8 cellular contexts compared by ENCODE assay signal in genomic region chr3:170410428-170411029, GRCh38. TPM values are rescaled to one million over a fixed set of nuclear protein-coding genes. Genes with fewer than 3 reads are reported as not detected.
DNase-seq lines count a peak whose midpoint lies in the region; ATAC-seq, FAIRE-seq and TF ChIP-seq lines count a peak whose summit lies in the region.

No MANE protein-coding gene starts in this region.

- no peaks in the 10 kb centered on the region for H3K4me1 ChIP-seq in pancreas

- no peak overlapping the region for H3K27ac ChIP-seq in pancreas

- no peak overlapping the region for H3K4me3 ChIP-seq in choroid plexus epithelial cell (ENCODE audit: low read depth, low read length)
- no peak overlapping the region for H3K4me3 ChIP-seq in pancreas

- intact Hi-C loops in pancreas (cut with DNase I): loop anchor here in 2 of 3 donors (5.0 to 10.0 kb wide), 3 partner anchors 98 to 404 kb away; no protein-coding TSS in a partner anchor

- WGBS in pancreas, 2 donors: 31 to 42% methylated on average over 4 of the region's 4 CpGs

- ATAC-seq in pancreas: peak in 3 of 4 donors; percentile 43 to 57 (median 52)
- ATAC-seq in HG03039 (IDR thresholded peaks at IDR 0.05; ENCODE audit: unreplicated experiment): no peak

- no peaks in the 10 kb centered on the region for H3K36me3 ChIP-seq in pancreas

- H3K9me3 ChIP-seq in pancreas: no peaks in the 10 kb centered on the region

- no peak for FAIRE-seq in pancreas (lab: Jason Lieb, UNC)

- TF ChIP-seq CTCF in choroid plexus epithelial cell (conservative IDR thresholded peaks at IDR 0.05; ENCODE audit: low read depth, low read length) (peak; percentile 72), pancreas (IDR thresholded peaks at IDR 0.05) (peak in 1 of 4 donors; percentile 21)

- H3K27me3 ChIP-seq in pancreas: no peaks in the 10 kb centered on the region

- peak; percentile 17 for DNase-seq in DMS79 treated with DMSO at 0.1 percent for 48 hours (lab: John Stamatoyannopoulos, UW)
- DNase-seq in DMS79 (lab: John Stamatoyannopoulos, UW): no peak
- peak; percentile 17 for DNase-seq in NCI-H2171 (lab: John Stamatoyannopoulos, UW)
- peak; percentile 71 for DNase-seq in choroid plexus epithelial cell (ENCODE audit: low read depth)
- DNase-seq in pancreas: no peak
- DNase-seq in activated T-cell treated with anti-CD3 and anti-CD28 coated beads, Interleukin-2, amount 50 U/mL, for 1 hour: no peak
- DNase-seq in iPS-NIHi11 (ENCODE audit: low spot score): no peak

RNA-seq across cellular contexts. Expression of gene CLDN11, which starts 8.1 kb away (rescaled TPM):
- 1 to 10 TPM in 3 of 6 donors, under 1 TPM in 3; 0.38 to 2.3 (median 1.3) TPM for total RNA-seq in pancreas
- polyA plus RNA-seq in pancreas: under 1 TPM; 0.61 to 0.87 TPM

RNA-seq across cellular contexts. Expression of gene SKIL, which starts 53.0 kb away (rescaled TPM):
- 10 to 100 TPM; 14.3 to 52.1 (median 18.5) TPM for total RNA-seq in pancreas
- polyA plus RNA-seq in pancreas: 1 to 10 TPM; 5.1 to 6.0 TPM

Comparison
In these comparisons a context has a peak if more than half of its experiments do, and no peak if none do; other contexts are left out.
1. DNase-seq: peak in DMS79 treated with DMSO at 0.1 percent for 48 hours (single experiment), NCI-H2171 (single experiment) and choroid plexus epithelial cell (single experiment); none in DMS79 (single experiment), pancreas (0 of 6), activated T-cell treated with anti-CD3 and anti-CD28 coated beads, Interleukin-2, amount 50 U/mL, for 1 hour (single experiment) and iPS-NIHi11 (single experiment).